Comparison of ENCODE assay signal across 8 cellular contexts in the genomic region with DNA sequence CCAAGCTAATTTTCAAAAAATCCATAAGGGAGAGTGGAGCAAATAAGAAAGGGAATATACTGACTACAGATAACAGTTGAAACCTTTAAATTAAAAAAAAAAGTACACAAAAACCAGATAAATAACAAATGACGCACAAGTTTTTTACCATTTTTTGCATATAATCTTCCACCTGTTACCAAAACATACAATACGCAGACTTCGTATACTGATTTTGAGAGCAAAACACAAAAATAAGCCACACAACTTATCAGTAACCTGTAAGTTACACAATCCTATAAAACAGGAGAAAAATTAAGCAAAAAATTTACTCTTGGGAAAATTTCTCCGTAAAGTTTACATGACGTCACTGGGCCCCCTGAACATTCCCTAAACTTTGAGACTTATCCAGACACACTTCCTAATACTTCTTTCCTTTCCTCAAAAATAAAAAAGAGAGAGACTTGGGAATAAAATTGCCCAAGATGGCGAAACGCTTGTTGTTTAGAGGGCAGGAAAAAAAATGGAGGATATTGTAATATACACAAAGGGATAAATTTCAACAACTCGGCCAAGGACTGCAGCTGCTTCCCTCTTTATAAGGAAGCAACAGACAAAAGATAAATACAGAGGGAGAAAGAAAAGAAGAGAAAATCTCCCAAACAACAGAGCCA. TPM values are rescaled to one million over a fixed set of nuclear protein-coding genes. Genes with fewer than 3 reads are reported as not detected.
A peak's percentile ranks its signal among the peaks of the same experiment; 100 is the strongest.
DNase-seq lines count a peak whose midpoint lies in the region; ATAC-seq and TF ChIP-seq lines count a peak whose summit lies in the region.

No MANE protein-coding gene starts in this region.

- peak overlapping the region; percentile 80 for H3K4me3 Mint-ChIP-seq in activated CD8-positive, alpha-beta T cell treated with anti-CD3 and anti-CD28 coated beads, Interleukin-2, amount 10 ng/mL, durations not matched to agents 7 days and 5 days

- peak overlapping the region; percentile 76 to 92 (median 82) for H3K4me3 ChIP-seq in BLaER1 treated with 17β-estradiol and CSF1 and Interleukin-3, amounts not matched to agents 10 nM and 100 nM
- H3K4me3 ChIP-seq in HL-60 (replicated peaks; ENCODE audit: insufficient read depth, low read length), result peak overlapping the region; percentile 65
- peak overlapping the region; percentile 64 for H3K4me3 ChIP-seq in hepatocyte
- H3K4me3 ChIP-seq in skin epidermis, result peak overlapping the region; percentile 55 to 82 (median 71)

- peaks cover 20% of the 10 kb centered on the region for H3K27me3 Mint-ChIP-seq in activated CD8-positive, alpha-beta T cell treated with anti-CD3 and anti-CD28 coated beads, Interleukin-2, amount 10 ng/mL, durations not matched to agents 7 days and 5 days (ENCODE audit: low read depth)

- ATAC-seq in activated CD8-positive, alpha-beta T cell treated with anti-CD3 and anti-CD28 coated beads, Interleukin-2, amount 10 ng/mL, durations not matched to agents 7 days and 5 days, result no peak
- ATAC-seq in GM21367 (IDR thresholded peaks at IDR 0.05; ENCODE audit: unreplicated experiment) (no peak), HG03045 (IDR thresholded peaks at IDR 0.05; ENCODE audit: unreplicated experiment) (no peak)

- WGBS in hepatocyte (ENCODE audit: low lambda C conversion rate, missing lambda C conversion rate), result under 1% methylated on average over 8 of the region's 8 CpGs

- no peaks in the 10 kb centered on the region for H3K9me3 Mint-ChIP-seq in activated CD8-positive, alpha-beta T cell treated with anti-CD3 and anti-CD28 coated beads, Interleukin-2, amount 10 ng/mL, durations not matched to agents 7 days and 5 days (ENCODE audit: insufficient read depth)

- H3K27ac ChIP-seq in BLaER1 treated with 17β-estradiol and CSF1 and Interleukin-3, amounts not matched to agents 10 nM and 100 nM, result peak overlapping the region; percentile 92 to 100 (median 99)
- H3K27ac ChIP-seq in HL-60 (replicated peaks) (peak overlapping the region; percentile 94), hepatocyte (peak overlapping the region; percentile 99), skin epidermis (peak overlapping the region; percentile 93 to 99 (median 98))

- 0 out of 22 replicates have a peak, but pooled peaks cover 0 to 4% (median 0%) of the 10 kb centered on the region in 11 experiments for H3K27me3 ChIP-seq in BLaER1 treated with 17β-estradiol and CSF1 and Interleukin-3, amounts not matched to agents 10 nM and 100 nM
- no peaks in the 10 kb centered on the region for H3K27me3 ChIP-seq in HL-60 (ENCODE audit: insufficient read depth, poor library complexity, severe bottlenecking)
- H3K27me3 ChIP-seq in hepatocyte, result no peaks in the 10 kb centered on the region

- peaks cover 8 to 33% (median 24%) of the 10 kb centered on the region in 10 experiments; a peak in 18 of 20 replicates for H3K4me1 ChIP-seq in BLaER1 treated with 17β-estradiol and CSF1 and Interleukin-3, amounts not matched to agents 10 nM and 100 nM
- peaks cover 41% of the 10 kb centered on the region for H3K4me1 ChIP-seq in hepatocyte (ENCODE audit: insufficient read depth)

- TF ChIP-seq CTCF in HL-60 (IDR thresholded peaks at IDR 0.05; ENCODE audit: insufficient read depth, low read length), result no peak
- no peak for TF ChIP-seq CTCF in hepatocyte (IDR thresholded peaks at IDR 0.05; ENCODE audit: poor library complexity)

- no peaks in the 10 kb centered on the region for H3K36me3 Mint-ChIP-seq in activated CD8-positive, alpha-beta T cell treated with anti-CD3 and anti-CD28 coated beads, Interleukin-2, amount 10 ng/mL, durations not matched to agents 7 days and 5 days (ENCODE audit: low read depth)

- H3K36me3 ChIP-seq in BLaER1 treated with 17β-estradiol and CSF1 and Interleukin-3, amounts not matched to agents 10 nM and 100 nM, result no peaks in the 10 kb centered on the region
- no peaks in the 10 kb centered on the region for H3K36me3 ChIP-seq in hepatocyte (replicated peaks; ENCODE audit: insufficient read depth, low read depth)

- POLR2A ChIA-PET in activated CD8-positive, alpha-beta T cell treated with anti-CD3 and anti-CD28 coated beads, Interleukin-2, amount 10 ng/mL, durations not matched to agents 7 days and 5 days (lab: Charles Lee), result interaction anchor here (0.7 kb wide), 1 partner anchor 97 kb away, joined by 4 read pairs; a partner anchor contains a TSS

- no peak for DNase-seq in HL-60 (ENCODE audit: low read depth in 1 of 2, low spot score in 1 of 2)
- no peak for DNase-seq in activated CD8-positive, alpha-beta T cell treated with anti-CD3 and anti-CD28 coated beads, Interleukin-2, amount 10 ng/mL, durations not matched to agents 7 days and 5 days
- DNase-seq in hepatocyte (ENCODE audit: low spot score), result no peak
- DNase-seq in MV-4-11 (lab: John Stamatoyannopoulos, UW), result no peak

- H3K4me1 Mint-ChIP-seq in activated CD8-positive, alpha-beta T cell treated with anti-CD3 and anti-CD28 coated beads, Interleukin-2, amount 10 ng/mL, durations not matched to agents 7 days and 5 days (ENCODE audit: low read depth), result peaks cover 12% of the 10 kb centered on the region

- H2AFZ ChIP-seq in hepatocyte, result peak overlapping the region; percentile 53

- CTCF ChIA-PET in activated CD8-positive, alpha-beta T cell treated with anti-CD3 and anti-CD28 coated beads, Interleukin-2, amount 10 ng/mL, durations not matched to agents 7 days and 5 days (lab: Charles Lee), result interaction anchor here (0.7 kb wide), 1 partner anchor 474 kb away, joined by 3 read pairs; no protein-coding TSS in a partner anchor

- H4K20me1 ChIP-seq in BLaER1 treated with 17β-estradiol and CSF1 and Interleukin-3, amounts not matched to agents 10 nM and 100 nM, result peaks cover 0 to 8% (median 0%) of the 10 kb centered on the region in 11 experiments; a peak in 5 of 22 replicates
- no peaks in the 10 kb centered on the region for H4K20me1 ChIP-seq in hepatocyte (ENCODE audit: insufficient read depth, poor library complexity, severe bottlenecking)

- H3K27ac Mint-ChIP-seq in activated CD8-positive, alpha-beta T cell treated with anti-CD3 and anti-CD28 coated beads, Interleukin-2, amount 10 ng/mL, durations not matched to agents 7 days and 5 days, result no peak overlapping the region

- H3K4me2 ChIP-seq in BLaER1 treated with 17β-estradiol and CSF1 and Interleukin-3, amounts not matched to agents 10 nM and 100 nM, result peak overlapping the region; percentile 65 to 93 (median 84); a peak in 21 of 22 replicates
- peak overlapping the region; percentile 73 for H3K4me2 ChIP-seq in hepatocyte

- H3K79me2 ChIP-seq in hepatocyte, result peaks cover 71% of the 10 kb centered on the region

- H3K9ac ChIP-seq in BLaER1 treated with 17β-estradiol and CSF1 and Interleukin-3, amounts not matched to agents 10 nM and 100 nM, result peak overlapping the region; percentile 94 to 100 (median 99)

- no peaks in the 10 kb centered on the region for H3K9me3 ChIP-seq in BLaER1 treated with 17β-estradiol and CSF1 and Interleukin-3, amounts not matched to agents 10 nM and 100 nM (replicated peaks in 1 of 11)
- no peaks in the 10 kb centered on the region for H3K9me3 ChIP-seq in hepatocyte (ENCODE audit: low read depth)

- H3K9me2 ChIP-seq in hepatocyte (replicated peaks; ENCODE audit: insufficient read depth), result no peaks in the 10 kb centered on the region

RNA-seq across cellular contexts. Expression of a gene that starts 1.7 kb away (rescaled TPM):
- 1 to 10 TPM; 7.4 to 8.5 TPM for total RNA-seq in activated CD8-positive, alpha-beta T cell treated with anti-CD3 and anti-CD28 coated beads, Interleukin-2, amount 10 ng/mL, durations not matched to agents 7 days and 5 days
- 83.3 and 115 TPM in 2 replicates for total RNA-seq in hepatocyte
- polyA plus RNA-seq in hepatocyte, result 40.7 and 52.1 TPM in 2 replicates
